Comparison of ENCODE assay signal across 25 cellular contexts in genomic region chr13:100800283-100800875, GRCh38.
DNase-seq lines count a peak whose midpoint lies in the region; ATAC-seq and TF ChIP-seq lines count a peak whose summit lies in the region.
"Had no signal": no experiment of that assay in that cellular context is flagged by ENCODE, and none has a peak within 500 bp of the region (broad histone marks: within the 10 kb centered on the region; RNA-seq: fewer than 3 reads in every experiment).

No MANE protein-coding gene starts in this region.

- no peak overlapping the region for H4K91ac ChIP-seq in neuronal stem cell (ENCODE audit: low read depth, low read length, poor library complexity)

- H3K4ac ChIP-seq in neuronal stem cell (ENCODE audit: low read length): no peak overlapping the region

- peaks cover 0 to 8% (median 0%) of the 10 kb centered on the region in 4 donors for H3K4me1 ChIP-seq in right lobe of liver
- peaks cover 0 to 5% of the 10 kb centered on the region in 2 donors for H3K4me1 ChIP-seq in neuronal stem cell (ENCODE audit: control insufficient read depth in 2 of 2, insufficient read depth in 1 of 2, low read depth in 1 of 2, low read length in 2 of 2)
- no peaks in the 10 kb centered on the region for H3K4me1 ChIP-seq in foreskin keratinocyte
- H3K4me1 ChIP-seq: A549, BE2C had no signal

- peaks cover 28% of the 10 kb centered on the region for H3K27me3 Mint-ChIP-seq in stimulated activated naive CD8-positive, alpha-beta T cell treated with anti-CD3 and anti-CD28 coated beads, Interleukin-15, amount 100 ng/mL, for 72 hours

- H4K8ac ChIP-seq in neuronal stem cell (ENCODE audit: low read depth, low read length): no peak overlapping the region

- no peak overlapping the region for H2BK5ac ChIP-seq in neuronal stem cell (ENCODE audit: low read length)

- H2AK5ac ChIP-seq in neuronal stem cell (ENCODE audit: low read depth, low read length): no peak overlapping the region

- H2AFZ ChIP-seq in neuronal stem cell (ENCODE audit: low read length): peak overlapping the region; percentile 23

- peaks cover 0 to 16% of the 10 kb centered on the region in 2 donors for H3K9me3 Mint-ChIP-seq in stimulated activated naive CD8-positive, alpha-beta T cell treated with anti-CD3 and anti-CD28 coated beads, Interleukin-15, amount 100 ng/mL, for 72 hours

- no peak overlapping the region for H3K9ac ChIP-seq in SK-N-MC (ENCODE audit: insufficient read length)
- no peak overlapping the region for H3K9ac ChIP-seq in neuronal stem cell (ENCODE audit: low read depth, low read length, poor library complexity)
- H3K9ac ChIP-seq: BLaER1 treated with 17β-estradiol and CSF1 and Interleukin-3, amounts not matched to agents 10 nM and 100 nM had no signal

- H3K4me2 ChIP-seq in neuronal stem cell (ENCODE audit: insufficient read depth, low read length, poor library complexity, severe bottlenecking): no peak overlapping the region
- H3K4me2 ChIP-seq: A549 had no signal

- peak; percentile 89 for DNase-seq in SK-N-MC (ENCODE audit: low read depth, low spot score)
- DNase-seq in left lobe of liver (ENCODE audit: low spot score): no peak
- peak in 1 of 3 donors; percentile 57 for DNase-seq in right lobe of liver
- DNase-seq in neuronal stem cell (ENCODE audit: low spot score): no peak
- no peak for DNase-seq in GM20000 (ENCODE audit: low spot score)
- no peak for DNase-seq in foreskin keratinocyte
- DNase-seq in stimulated activated naive CD8-positive, alpha-beta T cell treated with anti-CD3 and anti-CD28 coated beads, Interleukin-15, amount 100 ng/mL, for 72 hours: no peak
- DNase-seq: 8988T; ACHN; AML-193; BE2C; CD4-positive, alpha-beta T cell; CD8-positive, alpha-beta memory T cell; DMS 273 treated with DMSO at 0.1 percent for 48 hours; DMS79; EL; GDM1; GOT3; H7 had no signal

- TF ChIP-seq CTCF in right lobe of liver (IDR thresholded peaks at IDR 0.05) (peak in 2 of 4 donors; percentile 18 to 30), GM20000 (IDR thresholded peaks at IDR 0.05; ENCODE audit: extremely low read depth, missing control alignments) (no peak), foreskin keratinocyte (conservative IDR thresholded peaks at IDR 0.05) (no peak)

- H3K4me3 Mint-ChIP-seq in stimulated activated naive CD8-positive, alpha-beta T cell treated with anti-CD3 and anti-CD28 coated beads, Interleukin-15, amount 100 ng/mL, for 72 hours: no peak overlapping the region
- H3K4me3 Mint-ChIP-seq: CD14-positive monocyte; CD4-positive, alpha-beta T cell; CD8-positive, alpha-beta memory T cell had no signal

- ATAC-seq in left lobe of liver (peak; percentile 81), right lobe of liver (peak; percentile 72 to 91 (median 78)), foreskin keratinocyte (no peak), GM18861 (IDR thresholded peaks at IDR 0.05; ENCODE audit: unreplicated experiment) (no peak)
- no peak for ATAC-seq in stimulated activated naive CD8-positive, alpha-beta T cell treated with anti-CD3 and anti-CD28 coated beads, Interleukin-15, amount 100 ng/mL, for 72 hours
- ATAC-seq: A549, GM12878, HCT116 had no signal

- H3K27ac ChIP-seq in SK-N-MC (peak overlapping the region; percentile 26; the same call in 1 of the 2 replicates), right lobe of liver (no peak overlapping the region), neuronal stem cell (replicated peaks; ENCODE audit: low read length) (no peak overlapping the region), foreskin keratinocyte (no peak overlapping the region)
- H3K27ac ChIP-seq: A549; BLaER1 treated with 17β-estradiol and CSF1 and Interleukin-3, amounts not matched to agents 10 nM and 100 nM had no signal

- H3K9me3 ChIP-seq in SK-N-MC (ENCODE audit: low read depth, low read length) (no peaks in the 10 kb centered on the region; the same call in 1 of the 2 replicates), right lobe of liver (no peaks in the 10 kb centered on the region), neuronal stem cell (replicated peaks in 1 of 2; ENCODE audit: control insufficient read depth in 2 of 2, insufficient read depth in 1 of 2, low read depth in 1 of 2, low read length in 2 of 2) (peaks cover 0 to 9% of the 10 kb centered on the region in 2 donors)
- H3K9me3 ChIP-seq: A549, BE2C had no signal

- H3K79me1 ChIP-seq in neuronal stem cell (ENCODE audit: low read depth, low read length): no peaks in the 10 kb centered on the region

- H3K27me3 ChIP-seq in right lobe of liver: no peaks in the 10 kb centered on the region
- H3K27me3 ChIP-seq in neuronal stem cell (ENCODE audit: control insufficient read depth in 3 of 3, insufficient read depth in 3 of 3, low read depth in 1 of 3, low read length in 3 of 3): no peaks in the 10 kb centered on the region
- H3K27me3 ChIP-seq in foreskin keratinocyte: no peaks in the 10 kb centered on the region
- H3K27me3 ChIP-seq: BE2C; BLaER1 treated with 17β-estradiol and CSF1 and Interleukin-3, amounts not matched to agents 10 nM and 100 nM had no signal

- no peaks in the 10 kb centered on the region for H3K36me3 ChIP-seq in SK-N-MC (ENCODE audit: insufficient read depth, low read length)
- H3K36me3 ChIP-seq in right lobe of liver: no peaks in the 10 kb centered on the region
- H3K36me3 ChIP-seq in neuronal stem cell (replicated peaks in 1 of 2; ENCODE audit: control insufficient read depth in 2 of 2, insufficient read depth in 2 of 2, low read length in 2 of 2): no peaks in the 10 kb centered on the region
- H3K36me3 ChIP-seq: BE2C; BLaER1 treated with 17β-estradiol and CSF1 and Interleukin-3, amounts not matched to agents 10 nM and 100 nM had no signal

- no peaks in the 10 kb centered on the region for H3K4me1 Mint-ChIP-seq in stimulated activated naive CD8-positive, alpha-beta T cell treated with anti-CD3 and anti-CD28 coated beads, Interleukin-15, amount 100 ng/mL, for 72 hours
- H3K4me1 Mint-ChIP-seq: CD14-positive monocyte; CD8-positive, alpha-beta memory T cell had no signal

- no peak overlapping the region for H2BK120ac ChIP-seq in neuronal stem cell (ENCODE audit: low read depth, low read length)

- H3K18ac ChIP-seq in neuronal stem cell (ENCODE audit: low read length): no peak overlapping the region

- H3K23ac ChIP-seq in neuronal stem cell (ENCODE audit: low read depth, low read length, poor library complexity): no peak overlapping the region

- no peak overlapping the region for H2BK12ac ChIP-seq in neuronal stem cell (ENCODE audit: low read length)

- no peak overlapping the region for H2BK15ac ChIP-seq in neuronal stem cell (ENCODE audit: low read length)

- no peak overlapping the region for H3K14ac ChIP-seq in neuronal stem cell (ENCODE audit: low read length)

- WGBS in right lobe of liver (ENCODE audit: insufficient coverage, low coverage, low lambda C conversion rate, missing lambda C conversion rate): 48% methylated on average over 8 of the region's 8 CpGs
- no CpG with 5 or more reads among the region's 8 CpGs for WGBS in neuronal stem cell (ENCODE audit: extremely low coverage in 2 of 2, insufficient read length in 2 of 2, insufficient replicate concordance in 1 of 2), 2 donors

- no peak for TF ChIP-seq POLR2A in right lobe of liver (IDR thresholded peaks at IDR 0.05)

- H3K4me3 ChIP-seq in SK-N-MC (peak overlapping the region; percentile 57), right lobe of liver (no peak overlapping the region), neuronal stem cell (ENCODE audit: low read length in 2 of 2) (no peak overlapping the region)
- H3K4me3 ChIP-seq: A549; BLaER1 treated with 17β-estradiol and CSF1 and Interleukin-3, amounts not matched to agents 10 nM and 100 nM; GM12878 had no signal

- no peak overlapping the region for H3K27ac Mint-ChIP-seq in stimulated activated naive CD8-positive, alpha-beta T cell treated with anti-CD3 and anti-CD28 coated beads, Interleukin-15, amount 100 ng/mL, for 72 hours
- H3K27ac Mint-ChIP-seq: CD4-positive, alpha-beta T cell; CD8-positive, alpha-beta memory T cell had no signal

- intact Hi-C loops in right lobe of liver (cut with DNase I): no loop called here

Comparison
In these comparisons a context has a peak if more than half of its experiments do, and no peak if none do; other contexts are left out.
1. ATAC-seq: peak in left lobe of liver (single experiment) and right lobe of liver (4 of 4); none in foreskin keratinocyte (single experiment), GM18861 (single experiment) and stimulated activated naive CD8-positive, alpha-beta T cell treated with anti-CD3 and anti-CD28 coated beads, Interleukin-15, amount 100 ng/mL, for 72 hours (single experiment).